8 cellular contexts compared by ENCODE assay signal in the genomic region with DNA sequence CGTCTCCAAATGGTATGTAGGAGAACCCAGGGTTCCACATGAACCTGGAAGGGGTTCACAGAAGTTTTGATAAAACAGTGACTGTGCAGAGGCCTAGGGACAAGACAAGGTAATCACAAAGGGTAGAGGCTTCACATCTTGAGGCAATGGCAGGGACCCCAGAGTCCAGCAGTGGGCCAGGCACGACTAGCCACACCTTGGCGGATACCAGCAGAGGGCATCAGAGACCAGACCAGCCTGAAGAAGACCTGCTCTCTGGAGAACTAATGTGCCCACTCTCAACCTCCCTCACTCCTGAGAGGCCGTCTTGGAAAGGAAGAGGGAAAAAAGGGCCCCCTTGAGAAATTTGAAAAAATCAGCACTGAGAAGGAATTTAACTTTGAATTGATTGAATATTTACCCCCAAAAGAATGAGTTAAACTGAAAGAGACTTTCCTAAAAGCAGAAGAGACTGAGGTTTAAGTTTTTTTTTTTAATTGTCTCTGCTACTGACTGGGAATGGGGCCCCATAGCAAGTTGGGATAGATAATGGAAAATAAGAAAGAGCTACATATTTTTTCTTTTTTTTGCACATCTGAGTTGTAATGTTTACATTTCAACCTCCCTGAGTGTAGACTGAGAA.
DNase-seq lines count a peak whose midpoint lies in the region; ATAC-seq, FAIRE-seq and TF ChIP-seq lines count a peak whose summit lies in the region.

No MANE protein-coding gene starts in this region.

- no peaks in the 10 kb centered on the region for H3K36me3 ChIP-seq in right atrium auricular region

- peak; percentile 61 for DNase-seq in activated CD4-positive, alpha-beta T cell treated with anti-CD3 and anti-CD28 coated beads, Interleukin-2, amount 10 ng/mL, durations not matched to agents 24 days and 14 days
- DNase-seq in activated CD4-positive, alpha-beta T cell treated with anti-CD3 and anti-CD28 coated beads, Interleukin-2, amount 50 U/mL, for 4 hours: no peak
- DNase-seq in HTR-8/SVneo (ENCODE audit: insufficient read length, low spot score): peak; percentile 68
- DNase-seq in UCSD-AML1 (lab: John Stamatoyannopoulos, UW; ENCODE audit: unreplicated experiment): peak; percentile 43
- DNase-seq in right atrium auricular region (ENCODE audit: low spot score): peak; percentile 67
- DNase-seq in stimulated activated naive B cell treated with anti-CD40 and anti-IgM and Interleukin-4, amounts not matched to agents 10 μg/mL and 1 μg/mL and 100 μg/mL, for 72 hours: peak; percentile 6
- no peak for DNase-seq in GOT3 (lab: John Stamatoyannopoulos, UW)

- no peak overlapping the region for H3K4me3 Mint-ChIP-seq in activated CD4-positive, alpha-beta T cell treated with anti-CD3 and anti-CD28 coated beads, Interleukin-2, amount 10 ng/mL, durations not matched to agents 24 days and 14 days
- H3K4me3 Mint-ChIP-seq in stimulated activated naive B cell treated with anti-CD40 and anti-IgM and Interleukin-4, amounts not matched to agents 10 μg/mL and 1 μg/mL and 100 μg/mL, for 72 hours: no peak overlapping the region

- no peaks in the 10 kb centered on the region for H3K9me3 Mint-ChIP-seq in activated CD4-positive, alpha-beta T cell treated with anti-CD3 and anti-CD28 coated beads, Interleukin-2, amount 10 ng/mL, durations not matched to agents 24 days and 14 days
- no peaks in the 10 kb centered on the region for H3K9me3 Mint-ChIP-seq in stimulated activated naive B cell treated with anti-CD40 and anti-IgM and Interleukin-4, amounts not matched to agents 10 μg/mL and 1 μg/mL and 100 μg/mL, for 72 hours

- intact Hi-C loops in activated CD4-positive, alpha-beta T cell treated with anti-CD3 and anti-CD28 coated beads, Interleukin-2, amount 10 ng/mL, durations not matched to agents 24 days and 14 days (cut with micrococcal nuclease): no loop called here

- peaks cover 15% of the 10 kb centered on the region for H3K27me3 Mint-ChIP-seq in activated CD4-positive, alpha-beta T cell treated with anti-CD3 and anti-CD28 coated beads, Interleukin-2, amount 10 ng/mL, durations not matched to agents 24 days and 14 days
- H3K27me3 Mint-ChIP-seq in stimulated activated naive B cell treated with anti-CD40 and anti-IgM and Interleukin-4, amounts not matched to agents 10 μg/mL and 1 μg/mL and 100 μg/mL, for 72 hours: peaks cover 0 to 26% of the 10 kb centered on the region in 2 donors

- no peak overlapping the region for H3K4me3 ChIP-seq in right atrium auricular region

- TF ChIP-seq CTCF in right atrium auricular region (IDR thresholded peaks at IDR 0.05): peak; percentile 64 to 75

- H3K27ac ChIP-seq in right atrium auricular region: no peak overlapping the region

- no peaks in the 10 kb centered on the region for H3K27me3 ChIP-seq in right atrium auricular region

- H3K9me3 ChIP-seq in right atrium auricular region: no peaks in the 10 kb centered on the region

- no peaks in the 10 kb centered on the region for H3K36me3 Mint-ChIP-seq in activated CD4-positive, alpha-beta T cell treated with anti-CD3 and anti-CD28 coated beads, Interleukin-2, amount 10 ng/mL, durations not matched to agents 24 days and 14 days (ENCODE audit: low read depth)
- H3K36me3 Mint-ChIP-seq in stimulated activated naive B cell treated with anti-CD40 and anti-IgM and Interleukin-4, amounts not matched to agents 10 μg/mL and 1 μg/mL and 100 μg/mL, for 72 hours: no peaks in the 10 kb centered on the region

- H3K4me1 Mint-ChIP-seq in activated CD4-positive, alpha-beta T cell treated with anti-CD3 and anti-CD28 coated beads, Interleukin-2, amount 10 ng/mL, durations not matched to agents 24 days and 14 days: no peaks in the 10 kb centered on the region
- H3K4me1 Mint-ChIP-seq in stimulated activated naive B cell treated with anti-CD40 and anti-IgM and Interleukin-4, amounts not matched to agents 10 μg/mL and 1 μg/mL and 100 μg/mL, for 72 hours: no peaks in the 10 kb centered on the region

- no peak for FAIRE-seq in HTR-8/SVneo (lab: Jason Lieb, UNC)

- H3K27ac Mint-ChIP-seq in activated CD4-positive, alpha-beta T cell treated with anti-CD3 and anti-CD28 coated beads, Interleukin-2, amount 10 ng/mL, durations not matched to agents 24 days and 14 days: no peak overlapping the region
- no peak overlapping the region for H3K27ac Mint-ChIP-seq in stimulated activated naive B cell treated with anti-CD40 and anti-IgM and Interleukin-4, amounts not matched to agents 10 μg/mL and 1 μg/mL and 100 μg/mL, for 72 hours

- ATAC-seq in stimulated activated naive B cell treated with anti-CD40 and anti-IgM and Interleukin-4, amounts not matched to agents 10 μg/mL and 1 μg/mL and 100 μg/mL, for 72 hours (replicated peaks): peak; percentile 61 to 81
- no peak for ATAC-seq in GM21423 (IDR thresholded peaks at IDR 0.05; ENCODE audit: unreplicated experiment)

- peaks cover 0 to 8% of the 10 kb centered on the region in 2 donors for H3K4me1 ChIP-seq in right atrium auricular region

Comparison
In these comparisons a context has a peak if more than half of its experiments do, and no peak if none do; other contexts are left out.
1. DNase-seq: peak in activated CD4-positive, alpha-beta T cell treated with anti-CD3 and anti-CD28 coated beads, Interleukin-2, amount 10 ng/mL, durations not matched to agents 24 days and 14 days (single experiment), HTR-8/SVneo (single experiment), UCSD-AML1 (single experiment), right atrium auricular region (single experiment) and stimulated activated naive B cell treated with anti-CD40 and anti-IgM and Interleukin-4, amounts not matched to agents 10 μg/mL and 1 μg/mL and 100 μg/mL, for 72 hours (single experiment); none in activated CD4-positive, alpha-beta T cell treated with anti-CD3 and anti-CD28 coated beads, Interleukin-2, amount 50 U/mL, for 4 hours (0 of 2) and GOT3 (single experiment).